ENCODE assay signal across 2 cellular contexts in genomic region chr13:75762967-75763366, GRCh38.
TF ChIP-seq lines count a peak whose summit lies in the region.

No MANE protein-coding gene starts in this region.

TF ChIP-seq in SK-N-SH, 30 proteins besides CTCF, POLR2A, EP300 and RAD21 (continued from another document):
- TF ChIP-seq EZH2phosphoT487 (IDR thresholded peaks at IDR 0.05; ENCODE audit: borderline replicate concordance, low read depth) (no peak), MEF2A (IDR thresholded peaks at IDR 0.05; ENCODE audit: borderline replicate concordance, low read depth) (no peak), MXI1 (IDR thresholded peaks at IDR 0.05; ENCODE audit: low read depth, low read length) (no peak), ZBTB33 (IDR thresholded peaks at IDR 0.05; ENCODE audit: borderline replicate concordance, low read depth) (no peak), MAX (IDR thresholded peaks at IDR 0.05; ENCODE audit: low read depth) (no peak), NFIC (IDR thresholded peaks at IDR 0.05; ENCODE audit: borderline replicate concordance) (no peak)

TF ChIP-seq in SK-N-SH treated with all-trans-retinoic acid at 6 μM for 48 hours, 23 proteins besides CTCF, POLR2A, EP300 and RAD21 (continued from another document):
- TF ChIP-seq PATZ1 (CRISPR knock-in tag; IDR thresholded peaks at IDR 0.05; ENCODE audit: borderline replicate concordance): no peak
- no peak for TF ChIP-seq ZC3H10 (CRISPR knock-in tag; IDR thresholded peaks at IDR 0.05)
- TF ChIP-seq ZFP3 (CRISPR knock-in tag; IDR thresholded peaks at IDR 0.05): no peak
